Comparison of ENCODE assay signal across 26 cellular contexts in the genomic region with DNA sequence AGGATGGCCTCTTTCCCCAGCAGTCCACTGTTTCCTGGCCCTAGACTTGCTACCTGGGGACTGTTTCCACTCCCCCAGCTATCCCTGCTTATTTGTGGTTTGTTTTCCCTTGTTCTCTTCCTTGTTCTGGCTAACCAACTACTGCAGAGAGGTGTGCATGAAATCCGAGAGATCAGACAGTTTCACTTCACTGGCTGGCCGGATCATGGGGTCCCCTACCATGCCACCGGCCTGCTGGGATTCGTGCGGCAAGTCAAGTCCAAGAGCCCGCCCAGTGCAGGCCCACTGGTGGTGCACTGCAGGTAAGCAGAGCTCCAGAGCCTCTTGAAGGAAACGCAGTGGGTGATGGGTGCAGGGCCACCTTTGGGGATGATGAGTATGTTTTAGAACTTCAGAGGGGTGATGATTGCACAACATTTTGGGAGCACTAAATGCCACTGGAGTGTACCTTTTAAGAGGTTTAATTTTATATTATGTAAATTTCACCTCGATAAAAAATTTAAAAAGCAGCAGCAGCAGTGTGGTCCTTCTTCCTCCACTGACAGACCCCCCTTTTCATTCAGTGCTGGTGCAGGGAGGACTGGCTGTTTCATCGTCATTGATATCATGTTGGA.
"Had no signal": no experiment of that assay in that cellular context is flagged by ENCODE, and none has a peak within 500 bp of the region (broad histone marks: within the 10 kb centered on the region; RNA-seq: fewer than 3 reads in every experiment).

No MANE protein-coding gene starts in this region.

- H3K36me3 Mint-ChIP-seq: activated CD8-positive, alpha-beta memory T cell treated with anti-CD3 and anti-CD28 coated beads, Interleukin-2, amount 10 ng/mL, durations not matched to agents 7 days and 5 days; activated naive CD4-positive, alpha-beta T cell treated with anti-CD3 and anti-CD28 coated beads, Interleukin-2, amount 10 ng/mL, durations not matched to agents 7 days and 5 days; activated naive CD8-positive, alpha-beta T cell; WTC11 had no signal

- H3K27ac ChIP-seq: KMS-11, SJSA1 had no signal

- DNase-seq: activated CD4-positive, alpha-beta memory T cell treated with anti-CD3 and anti-CD28 coated beads, Interleukin-2, amount 10 ng/mL, durations not matched to agents 7 days and 5 days; activated CD4-positive, alpha-beta T cell treated with anti-CD3 and anti-CD28 coated beads for 48 hours; activated CD4-positive, CD25-positive, alpha-beta regulatory T cell treated with anti-CD3 and anti-CD28 coated beads, Interleukin-2, amount 50 U/mL, for 72 hours; activated CD8-positive, alpha-beta memory T cell treated with anti-CD3 and anti-CD28 coated beads for 24 hours; activated CD8-positive, alpha-beta memory T cell treated with anti-CD3 and anti-CD28 coated beads, Interleukin-2, amount 10 ng/mL, durations not matched to agents 7 days and 5 days; activated CD8-positive, alpha-beta memory T cell treated with anti-CD3 and anti-CD28 coated beads, Interleukin-2, amount 50 U/mL, for 48 hours; activated effector memory CD4-positive, alpha-beta T cell treated with Interleukin-2 at 50 U/mL for 16 hours; activated naive CD4-positive, alpha-beta T cell treated with anti-CD3 and anti-CD28 coated beads, Interleukin-2, amount 10 ng/mL, durations not matched to agents 7 days and 5 days; activated naive CD8-positive, alpha-beta T cell treated with anti-CD3 and anti-CD28 coated beads, Interleukin-2, amount 50 U/mL, for 24 hours; activated T-cell treated with anti-CD3 and anti-CD28 coated beads, Interleukin-2, amount 50 U/mL, for 48 hours; anterior cingulate cortex; central memory CD4-positive, alpha-beta T cell; NCI-H1092 treated with DMSO at 0.1 percent for 48 hours; NCI-H187 treated with DMSO at 0.1 percent for 48 hours; NCI-H524 treated with DMSO at 0.1 percent for 48 hours; SHP77; SK-N-SH had no signal

- H3K4me2 ChIP-seq: KMS-11, SK-N-SH had no signal

- H3K4me3 Mint-ChIP-seq: activated CD4-positive, alpha-beta memory T cell treated with anti-CD3 and anti-CD28 coated beads, Interleukin-2, amount 10 ng/mL, durations not matched to agents 7 days and 5 days; activated CD8-positive, alpha-beta memory T cell treated with anti-CD3 and anti-CD28 coated beads, Interleukin-2, amount 10 ng/mL, durations not matched to agents 7 days and 5 days; activated naive CD4-positive, alpha-beta T cell treated with anti-CD3 and anti-CD28 coated beads, Interleukin-2, amount 10 ng/mL, durations not matched to agents 7 days and 5 days; activated naive CD8-positive, alpha-beta T cell; activated naive CD8-positive, alpha-beta T cell treated with anti-CD3 and anti-CD28 coated beads, Interleukin-2, amount 50 U/mL, for 24 hours; brain; T-helper 1 cell treated with Interleukin-12 subunit alpha and Interleukin-12 subunit beta and Interleukin-4 antibody, amounts not matched to agents 30 μg/mL and 1 μg/mL, for 36 hours; T-helper 2 cell treated with Interferon-gamma antibody and Interleukin-4, amounts not matched to agents 5 μg/mL and 100 μg/mL, for 36 hours; WTC11 had no signal

- ATAC-seq: activated CD8-positive, alpha-beta memory T cell treated with anti-CD3 and anti-CD28 coated beads, Interleukin-2, amount 10 ng/mL, durations not matched to agents 7 days and 5 days; activated naive CD8-positive, alpha-beta T cell treated with anti-CD3 and anti-CD28 coated beads, Interleukin-2, amount 50 U/mL, for 24 hours; Panc1; WTC11 had no signal

- H3K9me3 Mint-ChIP-seq: activated CD4-positive, alpha-beta memory T cell treated with anti-CD3 and anti-CD28 coated beads, Interleukin-2, amount 10 ng/mL, durations not matched to agents 7 days and 5 days; activated naive CD4-positive, alpha-beta T cell treated with anti-CD3 and anti-CD28 coated beads, Interleukin-2, amount 10 ng/mL, durations not matched to agents 7 days and 5 days; activated naive CD8-positive, alpha-beta T cell treated with anti-CD3 and anti-CD28 coated beads, Interleukin-2, amount 50 U/mL, for 24 hours; brain; T-helper 1 cell treated with Interleukin-12 subunit alpha and Interleukin-12 subunit beta and Interleukin-4 antibody, amounts not matched to agents 30 μg/mL and 1 μg/mL, for 36 hours; T-helper 2 cell treated with Interferon-gamma antibody and Interleukin-4, amounts not matched to agents 5 μg/mL and 100 μg/mL, for 36 hours; WTC11 had no signal

- FAIRE-seq: TTC549 had no signal

- H3K4me3 ChIP-seq: SJSA1 had no signal

- H3K4me1 Mint-ChIP-seq: activated CD4-positive, alpha-beta memory T cell treated with anti-CD3 and anti-CD28 coated beads, Interleukin-2, amount 10 ng/mL, durations not matched to agents 7 days and 5 days; activated CD8-positive, alpha-beta memory T cell treated with anti-CD3 and anti-CD28 coated beads, Interleukin-2, amount 10 ng/mL, durations not matched to agents 7 days and 5 days; activated naive CD4-positive, alpha-beta T cell treated with anti-CD3 and anti-CD28 coated beads, Interleukin-2, amount 10 ng/mL, durations not matched to agents 7 days and 5 days; activated naive CD8-positive, alpha-beta T cell treated with anti-CD3 and anti-CD28 coated beads, Interleukin-2, amount 50 U/mL, for 24 hours; WTC11 had no signal

- H3K27me3 ChIP-seq: SJSA1 had no signal

- H3K27ac Mint-ChIP-seq: activated CD4-positive, alpha-beta memory T cell treated with anti-CD3 and anti-CD28 coated beads, Interleukin-2, amount 10 ng/mL, durations not matched to agents 7 days and 5 days; activated CD8-positive, alpha-beta memory T cell treated with anti-CD3 and anti-CD28 coated beads, Interleukin-2, amount 10 ng/mL, durations not matched to agents 7 days and 5 days; activated naive CD4-positive, alpha-beta T cell treated with anti-CD3 and anti-CD28 coated beads, Interleukin-2, amount 10 ng/mL, durations not matched to agents 7 days and 5 days; activated naive CD8-positive, alpha-beta T cell; activated naive CD8-positive, alpha-beta T cell treated with anti-CD3 and anti-CD28 coated beads, Interleukin-2, amount 50 U/mL, for 24 hours; T-helper 1 cell treated with Interleukin-12 subunit alpha and Interleukin-12 subunit beta and Interleukin-4 antibody, amounts not matched to agents 30 μg/mL and 1 μg/mL, for 36 hours; T-helper 2 cell treated with Interferon-gamma antibody and Interleukin-4, amounts not matched to agents 5 μg/mL and 100 μg/mL, for 36 hours; WTC11 had no signal

- H3K9ac ChIP-seq: KMS-11, SK-N-SH had no signal

- H3K27me3 Mint-ChIP-seq: activated CD4-positive, alpha-beta memory T cell treated with anti-CD3 and anti-CD28 coated beads, Interleukin-2, amount 10 ng/mL, durations not matched to agents 7 days and 5 days; activated CD8-positive, alpha-beta memory T cell treated with anti-CD3 and anti-CD28 coated beads, Interleukin-2, amount 10 ng/mL, durations not matched to agents 7 days and 5 days; activated naive CD4-positive, alpha-beta T cell treated with anti-CD3 and anti-CD28 coated beads, Interleukin-2, amount 10 ng/mL, durations not matched to agents 7 days and 5 days; activated naive CD8-positive, alpha-beta T cell treated with anti-CD3 and anti-CD28 coated beads, Interleukin-2, amount 50 U/mL, for 24 hours; brain had no signal

- H3K9me3 ChIP-seq: SJSA1, SK-N-SH had no signal
